In genomic region chr6:15464211-15464725, GRCh38 we compare ENCODE assay signal across 8 cellular contexts.
DNase-seq lines count a peak whose midpoint lies in the region; ATAC-seq and TF ChIP-seq lines count a peak whose summit lies in the region.

No MANE protein-coding gene starts in this region.

- no peaks in the 10 kb centered on the region for H3K27me3 ChIP-seq in CD8-positive, alpha-beta memory T cell (ENCODE audit: insufficient read depth, low read length, poor library complexity, severe bottlenecking)
- H3K27me3 ChIP-seq in HL-60 (ENCODE audit: insufficient read depth, poor library complexity, severe bottlenecking) (no peaks in the 10 kb centered on the region), neuronal stem cell (ENCODE audit: control insufficient read depth in 3 of 3, insufficient read depth in 3 of 3, low read depth in 1 of 3, low read length in 3 of 3) (no peaks in the 10 kb centered on the region)

- POLR2A ChIA-PET in CD8-positive, alpha-beta memory T cell (lab: Charles Lee): no interaction called here

- H4K91ac ChIP-seq in neuronal stem cell (ENCODE audit: low read depth, low read length, poor library complexity): no peak overlapping the region

- no peak overlapping the region for H3K14ac ChIP-seq in neuronal stem cell (ENCODE audit: low read length)

- H3K4me1 Mint-ChIP-seq in CD8-positive, alpha-beta memory T cell: peaks cover 30 to 68% (median 55%) of the 10 kb centered on the region in 3 donors
- no peaks in the 10 kb centered on the region for H3K4me1 Mint-ChIP-seq in chondrocyte (ENCODE audit: low read depth)

- H3K9ac ChIP-seq in neuronal stem cell (ENCODE audit: low read depth, low read length, poor library complexity): no peak overlapping the region

- H3K4ac ChIP-seq in neuronal stem cell (ENCODE audit: low read length): no peak overlapping the region

- H3K4me3 ChIP-seq in CD8-positive, alpha-beta memory T cell (ENCODE audit: low read length): no peak overlapping the region
- no peak overlapping the region for H3K4me3 ChIP-seq in HL-60 (replicated peaks; ENCODE audit: insufficient read depth, low read length)
- no peak overlapping the region for H3K4me3 ChIP-seq in neuronal stem cell (ENCODE audit: low read length in 2 of 2)

- no peak overlapping the region for H2BK12ac ChIP-seq in neuronal stem cell (ENCODE audit: low read length)

- no peaks in the 10 kb centered on the region for H3K9me3 Mint-ChIP-seq in CD8-positive, alpha-beta memory T cell
- no peaks in the 10 kb centered on the region for H3K9me3 Mint-ChIP-seq in chondrocyte (ENCODE audit: low read depth)

- H3K27me3 Mint-ChIP-seq in CD8-positive, alpha-beta memory T cell: no peaks in the 10 kb centered on the region
- H3K27me3 Mint-ChIP-seq in chondrocyte (ENCODE audit: low read depth): no peaks in the 10 kb centered on the region

- H2BK15ac ChIP-seq in neuronal stem cell (ENCODE audit: low read length): no peak overlapping the region

- TF ChIP-seq CTCF in HL-60 (IDR thresholded peaks at IDR 0.05; ENCODE audit: insufficient read depth, low read length) (peak; percentile 62), chondrocyte (IDR thresholded peaks at IDR 0.05) (peak; percentile 75)

- no peak overlapping the region for H2AK5ac ChIP-seq in neuronal stem cell (ENCODE audit: low read depth, low read length)

- no peak overlapping the region for H3K4me2 ChIP-seq in neuronal stem cell (ENCODE audit: insufficient read depth, low read length, poor library complexity, severe bottlenecking)

- H3K79me1 ChIP-seq in neuronal stem cell (ENCODE audit: low read depth, low read length): peaks cover 2% of the 10 kb centered on the region

- H2AFZ ChIP-seq in neuronal stem cell (ENCODE audit: low read length): no peak overlapping the region

- WGBS in neuronal stem cell (ENCODE audit: extremely low coverage in 2 of 2, insufficient read length in 2 of 2, insufficient replicate concordance in 1 of 2), 2 donors: no CpG with 5 or more reads among the region's 5 CpGs

- peaks cover 0 to 15% (median 13%) of the 10 kb centered on the region in 3 donors for H3K36me3 Mint-ChIP-seq in CD8-positive, alpha-beta memory T cell
- H3K36me3 Mint-ChIP-seq in chondrocyte (ENCODE audit: low read depth): peaks cover 2% of the 10 kb centered on the region

- H3K9me3 ChIP-seq in CD8-positive, alpha-beta memory T cell (ENCODE audit: low read length): no peaks in the 10 kb centered on the region
- peaks cover 0 to 6% of the 10 kb centered on the region in 2 donors for H3K9me3 ChIP-seq in neuronal stem cell (replicated peaks in 1 of 2; ENCODE audit: control insufficient read depth in 2 of 2, insufficient read depth in 1 of 2, low read depth in 1 of 2, low read length in 2 of 2)

- H2BK5ac ChIP-seq in neuronal stem cell (ENCODE audit: low read length): no peak overlapping the region

- no peak overlapping the region for H3K23ac ChIP-seq in neuronal stem cell (ENCODE audit: low read depth, low read length, poor library complexity)

- H3K27ac ChIP-seq in CD8-positive, alpha-beta memory T cell (ENCODE audit: low read depth, low read length): no peak overlapping the region
- H3K27ac ChIP-seq in HL-60 (replicated peaks) (no peak overlapping the region), neuronal stem cell (replicated peaks; ENCODE audit: low read length) (no peak overlapping the region)

- no peak overlapping the region for H3K4me3 Mint-ChIP-seq in CD8-positive, alpha-beta memory T cell
- H3K4me3 Mint-ChIP-seq in chondrocyte (ENCODE audit: unreplicated experiment): no peak overlapping the region

- H2BK120ac ChIP-seq in neuronal stem cell (ENCODE audit: low read depth, low read length): no peak overlapping the region

- H3K18ac ChIP-seq in neuronal stem cell (ENCODE audit: low read length): peak overlapping the region; percentile 82

- no peaks in the 10 kb centered on the region for H3K36me3 ChIP-seq in CD8-positive, alpha-beta memory T cell (ENCODE audit: insufficient read depth, low read length)
- H3K36me3 ChIP-seq in neuronal stem cell (replicated peaks in 1 of 2; ENCODE audit: control insufficient read depth in 2 of 2, insufficient read depth in 2 of 2, low read length in 2 of 2): peaks cover 6 to 30% of the 10 kb centered on the region in 2 donors

- H4K8ac ChIP-seq in neuronal stem cell (ENCODE audit: low read depth, low read length): no peak overlapping the region

- H3K4me1 ChIP-seq in CD8-positive, alpha-beta memory T cell (ENCODE audit: insufficient read depth, low read length): no peaks in the 10 kb centered on the region
- peaks cover 0 to 15% of the 10 kb centered on the region in 2 donors for H3K4me1 ChIP-seq in neuronal stem cell (ENCODE audit: control insufficient read depth in 2 of 2, insufficient read depth in 1 of 2, low read depth in 1 of 2, low read length in 2 of 2)

- DNase-seq in CD8-positive, alpha-beta memory T cell: peak; percentile 30 to 68 (median 40)
- peak; percentile 47 to 57 for DNase-seq in HL-60 (ENCODE audit: low read depth in 1 of 2, low spot score in 1 of 2)
- DNase-seq in chondrocyte (ENCODE audit: low spot score): no peak
- peak; percentile 23 for DNase-seq in neuronal stem cell (ENCODE audit: low spot score)
- DNase-seq in HuH-7 (ENCODE audit: low spot score): no peak
- no peak for DNase-seq in NCI-H226

- H3K27ac Mint-ChIP-seq in CD8-positive, alpha-beta memory T cell: peak overlapping the region in 3 of 8 donors; percentile 6 to 71 (median 64)
- no peak overlapping the region for H3K27ac Mint-ChIP-seq in chondrocyte (ENCODE audit: unreplicated experiment)

- peak; percentile 51 to 71 for ATAC-seq in activated CD4-positive, CD25-positive, alpha-beta regulatory T cell treated with anti-CD3 and anti-CD28 coated beads, Interleukin-2, amount 50 U/mL, for 24 hours
- ATAC-seq in GM21717 (IDR thresholded peaks at IDR 0.05; ENCODE audit: unreplicated experiment): no peak

- CTCF ChIA-PET in CD8-positive, alpha-beta memory T cell (lab: Charles Lee): interaction anchor here (1.3 to 1.5 kb wide), 2 partner anchors 10 to 1253 kb away, joined by 4 to 5 read pairs; no protein-coding TSS in a partner anchor

Comparison
In these comparisons a context has a peak if more than half of its experiments do, and no peak if none do; other contexts are left out.
1. DNase-seq: peak in CD8-positive, alpha-beta memory T cell (5 of 5), HL-60 (2 of 2) and neuronal stem cell (single experiment); none in chondrocyte (single experiment), HuH-7 (single experiment) and NCI-H226 (single experiment).